ENCODE assay signal across 16 cellular contexts in genomic region chr1:162983671-162984425, GRCh38.
DNase-seq lines count a peak whose midpoint lies in the region; ATAC-seq, FAIRE-seq and TF ChIP-seq lines count a peak whose summit lies in the region.
"Had no signal": no experiment of that assay in that cellular context is flagged by ENCODE, and none has a peak within 500 bp of the region (broad histone marks: within the 10 kb centered on the region; RNA-seq: fewer than 3 reads in every experiment).

No MANE protein-coding gene starts in this region.

- FAIRE-seq in astrocyte (lab: Jason Lieb, UNC) (no peak), keratinocyte (lab: Jason Lieb, UNC) (peak; percentile 74)
- FAIRE-seq: GM19239 had no signal

- H3K27ac Mint-ChIP-seq in astrocyte (ENCODE audit: unreplicated experiment) (no peak overlapping the region), T-helper 17 cell (no peak overlapping the region)
- H3K27ac Mint-ChIP-seq: CD8-positive, alpha-beta memory T cell had no signal

- peak overlapping the region; percentile 42 for H3K9ac ChIP-seq in astrocyte (ENCODE audit: low read length)
- H3K9ac ChIP-seq in keratinocyte (ENCODE audit: control insufficient read depth, extremely low read depth, insufficient read depth, low read length), result no peak overlapping the region
- H3K9ac ChIP-seq: BLaER1 treated with 17β-estradiol and CSF1 and Interleukin-3, amounts not matched to agents 10 nM and 100 nM had no signal

- no peak for ATAC-seq in left cardiac atrium
- ATAC-seq in T-helper 17 cell, result no peak

- peaks cover 19% of the 10 kb centered on the region for H3K4me1 Mint-ChIP-seq in astrocyte (ENCODE audit: low read depth, unreplicated experiment)
- no peaks in the 10 kb centered on the region for H3K4me1 Mint-ChIP-seq in T-helper 17 cell
- H3K4me1 Mint-ChIP-seq: CD8-positive, alpha-beta memory T cell had no signal

- H3K79me2 ChIP-seq in ACC112 (ENCODE audit: control insufficient read depth, insufficient read depth, low read length, unreplicated experiment) (no peaks in the 10 kb centered on the region), astrocyte (ENCODE audit: insufficient read depth, low read length) (no peaks in the 10 kb centered on the region), keratinocyte (ENCODE audit: control insufficient read depth, insufficient read depth, low read length) (no peaks in the 10 kb centered on the region)

- H3K27me3 Mint-ChIP-seq in astrocyte (ENCODE audit: low read depth, unreplicated experiment), result no peaks in the 10 kb centered on the region
- peaks cover 45% of the 10 kb centered on the region for H3K27me3 Mint-ChIP-seq in T-helper 17 cell

- H3K4me3 ChIP-seq in ACC112 (ENCODE audit: low read depth, low read length) (no peak overlapping the region), astrocyte (ENCODE audit: insufficient read depth, low read depth, low read length) (no peak overlapping the region), keratinocyte (ENCODE audit: control insufficient read depth in 2 of 3, extremely low read depth in 1 of 3, insufficient read depth in 2 of 3, low read depth in 1 of 3, low read length in 3 of 3) (no peak overlapping the region), dorsolateral prefrontal cortex (no peak overlapping the region)
- H3K4me3 ChIP-seq: BLaER1 treated with 17β-estradiol and CSF1 and Interleukin-3, amounts not matched to agents 10 nM and 100 nM had no signal

- peak; percentile 28 for DNase-seq in LHCN-M2 (ENCODE audit: low read depth)
- peak; percentile 53 for DNase-seq in astrocyte (ENCODE audit: low read depth)
- DNase-seq in keratinocyte (ENCODE audit: low read depth, low spot score), result no peak
- DNase-seq in dorsolateral prefrontal cortex, result no peak
- no peak for DNase-seq in NCI-H1436 treated with DMSO at 0.1 percent for 48 hours (lab: John Stamatoyannopoulos, UW)
- no peak for DNase-seq in left cardiac atrium
- no peak for DNase-seq in T-helper 17 cell
- DNase-seq: CD8-positive, alpha-beta memory T cell; DMS 273 treated with DMSO at 0.1 percent for 48 hours; Karpas-422; NCI-H1105 treated with DMSO at 0.1 percent for 48 hours; NCI-H187; NK-92 treated with Interleukin-12 subunit alpha and Interleukin-12 subunit beta, amount 100 ng/mL, for 24 hours had no signal

- peaks cover 3% of the 10 kb centered on the region for H3K9me3 Mint-ChIP-seq in astrocyte (ENCODE audit: unreplicated experiment)

- H3K4me1 ChIP-seq in ACC112 (ENCODE audit: control insufficient read depth, insufficient read depth, low read length, unreplicated experiment), result peaks cover 56% of the 10 kb centered on the region
- peaks cover 27% of the 10 kb centered on the region for H3K4me1 ChIP-seq in astrocyte (ENCODE audit: insufficient read depth, low read length)
- H3K4me1 ChIP-seq in keratinocyte (ENCODE audit: control insufficient read depth, extremely low read depth, insufficient read depth, low read length), result peaks cover 30% of the 10 kb centered on the region

- H3K9me3 ChIP-seq in astrocyte (ENCODE audit: insufficient read depth, low read depth, low read length) (no peaks in the 10 kb centered on the region), keratinocyte (ENCODE audit: control insufficient read depth, low read depth, low read length) (no peaks in the 10 kb centered on the region), T-helper 17 cell (ENCODE audit: control insufficient read depth, low read length, poor library complexity, severe bottlenecking) (no peaks in the 10 kb centered on the region)
- H3K9me3 ChIP-seq: BLaER1 treated with 17β-estradiol and CSF1 and Interleukin-3, amounts not matched to agents 10 nM and 100 nM had no signal

- H3K4me2 ChIP-seq in astrocyte (ENCODE audit: low read length) (peak overlapping the region; percentile 4), keratinocyte (ENCODE audit: control insufficient read depth, extremely low read depth, insufficient read depth, low read depth, low read length) (no peak overlapping the region)
- H3K4me2 ChIP-seq: BLaER1 treated with 17β-estradiol and CSF1 and Interleukin-3, amounts not matched to agents 10 nM and 100 nM had no signal

- H2AFZ ChIP-seq in ACC112 (ENCODE audit: low read length, unreplicated experiment) (no peak overlapping the region), astrocyte (ENCODE audit: low read depth, low read length) (no peak overlapping the region), keratinocyte (ENCODE audit: control insufficient read depth, low read length) (no peak overlapping the region)

- intact Hi-C loops in dorsolateral prefrontal cortex (cut with DNase I), result no loop called here
- intact Hi-C loops in left cardiac atrium (cut with DNase I), result no loop called here

- H4K20me1 ChIP-seq in astrocyte (ENCODE audit: insufficient read depth, low read length) (no peaks in the 10 kb centered on the region), keratinocyte (ENCODE audit: control insufficient read depth, extremely low read depth, insufficient read depth, low read length) (no peaks in the 10 kb centered on the region)
- H4K20me1 ChIP-seq: BLaER1 treated with 17β-estradiol and CSF1 and Interleukin-3, amounts not matched to agents 10 nM and 100 nM had no signal

- H3K36me3 ChIP-seq in ACC112 (ENCODE audit: insufficient read depth, low read length) (no peaks in the 10 kb centered on the region), astrocyte (ENCODE audit: insufficient read depth, low read length) (no peaks in the 10 kb centered on the region), keratinocyte (ENCODE audit: control insufficient read depth in 2 of 2, extremely low read depth in 1 of 2, insufficient read depth in 2 of 2, low read length in 2 of 2) (no peaks in the 10 kb centered on the region)
- H3K36me3 ChIP-seq: BLaER1 treated with 17β-estradiol and CSF1 and Interleukin-3, amounts not matched to agents 10 nM and 100 nM had no signal

- dilution Hi-C loops in keratinocyte (cut with MboI; ENCODE audit: extremely low pct_ligation_motif_present, low sequenced_read_pairs), result no loop called here

- H3K36me3 Mint-ChIP-seq in astrocyte (ENCODE audit: low read depth, unreplicated experiment) (no peaks in the 10 kb centered on the region), T-helper 17 cell (ENCODE audit: low read depth) (no peaks in the 10 kb centered on the region)
- H3K36me3 Mint-ChIP-seq: CD8-positive, alpha-beta memory T cell had no signal

- H3K4me3 Mint-ChIP-seq in astrocyte (ENCODE audit: unreplicated experiment) (no peak overlapping the region), T-helper 17 cell (no peak overlapping the region)
- H3K4me3 Mint-ChIP-seq: CD8-positive, alpha-beta memory T cell had no signal

- no peaks in the 10 kb centered on the region for H3K9me1 ChIP-seq in keratinocyte (ENCODE audit: control insufficient read depth, extremely low read depth, insufficient read depth, low read length)

- H3K27ac ChIP-seq in ACC112 (ENCODE audit: low read depth, low read length) (peak overlapping the region; percentile 87), astrocyte (ENCODE audit: low read depth, low read length) (peak overlapping the region; percentile 83), keratinocyte (ENCODE audit: control insufficient read depth, insufficient read depth, low read length) (no peak overlapping the region), dorsolateral prefrontal cortex (no peak overlapping the region)
- H3K27ac ChIP-seq: BLaER1 treated with 17β-estradiol and CSF1 and Interleukin-3, amounts not matched to agents 10 nM and 100 nM had no signal

- H3K27me3 ChIP-seq in ACC112 (ENCODE audit: insufficient read depth, low read length) (no peaks in the 10 kb centered on the region), astrocyte (ENCODE audit: insufficient read depth, low read length) (no peaks in the 10 kb centered on the region), keratinocyte (ENCODE audit: control insufficient read depth, extremely low read depth, insufficient read depth, low read length) (no peaks in the 10 kb centered on the region), dorsolateral prefrontal cortex (peaks cover 0 to 1% (median 0%) of the 10 kb centered on the region in 45 donors)
- H3K27me3 ChIP-seq: BLaER1 treated with 17β-estradiol and CSF1 and Interleukin-3, amounts not matched to agents 10 nM and 100 nM had no signal

- TF ChIP-seq CTCF in astrocyte (IDR thresholded peaks at IDR 0.05; ENCODE audit: insufficient read depth, low read depth, low read length), result no peak
- no peak for TF ChIP-seq CTCF in keratinocyte (optimal IDR thresholded peaks at IDR 0.05 in 1 of 3, IDR thresholded peaks at IDR 0.05 in 1 of 3, conservative IDR thresholded peaks at IDR 0.05 in 1 of 3; ENCODE audit: extremely low read depth in 1 of 3, insufficient read depth in 2 of 3, low read length in 3 of 3)
- no peak for TF ChIP-seq CTCF in dorsolateral prefrontal cortex (IDR thresholded peaks at IDR 0.05 in 54 of 56, conservative IDR thresholded peaks at IDR 0.05 in 2 of 56; ENCODE audit: low read depth in 1 of 56, partially characterized antibody in 56 of 56)

Comparison
In these comparisons a context has a peak if more than half of its experiments do, and no peak if none do; other contexts are left out.
1. H3K27ac ChIP-seq: peak in ACC112 (single experiment) and astrocyte (single experiment); none in keratinocyte (single experiment) and dorsolateral prefrontal cortex (0 of 59).
2. DNase-seq: peak in LHCN-M2 (single experiment) and astrocyte (single experiment); none in keratinocyte (single experiment), dorsolateral prefrontal cortex (0 of 10), NCI-H1436 treated with DMSO at 0.1 percent for 48 hours (single experiment), left cardiac atrium (single experiment) and T-helper 17 cell (0 of 3).